9 cellular contexts compared by ENCODE assay signal in the genomic region with DNA sequence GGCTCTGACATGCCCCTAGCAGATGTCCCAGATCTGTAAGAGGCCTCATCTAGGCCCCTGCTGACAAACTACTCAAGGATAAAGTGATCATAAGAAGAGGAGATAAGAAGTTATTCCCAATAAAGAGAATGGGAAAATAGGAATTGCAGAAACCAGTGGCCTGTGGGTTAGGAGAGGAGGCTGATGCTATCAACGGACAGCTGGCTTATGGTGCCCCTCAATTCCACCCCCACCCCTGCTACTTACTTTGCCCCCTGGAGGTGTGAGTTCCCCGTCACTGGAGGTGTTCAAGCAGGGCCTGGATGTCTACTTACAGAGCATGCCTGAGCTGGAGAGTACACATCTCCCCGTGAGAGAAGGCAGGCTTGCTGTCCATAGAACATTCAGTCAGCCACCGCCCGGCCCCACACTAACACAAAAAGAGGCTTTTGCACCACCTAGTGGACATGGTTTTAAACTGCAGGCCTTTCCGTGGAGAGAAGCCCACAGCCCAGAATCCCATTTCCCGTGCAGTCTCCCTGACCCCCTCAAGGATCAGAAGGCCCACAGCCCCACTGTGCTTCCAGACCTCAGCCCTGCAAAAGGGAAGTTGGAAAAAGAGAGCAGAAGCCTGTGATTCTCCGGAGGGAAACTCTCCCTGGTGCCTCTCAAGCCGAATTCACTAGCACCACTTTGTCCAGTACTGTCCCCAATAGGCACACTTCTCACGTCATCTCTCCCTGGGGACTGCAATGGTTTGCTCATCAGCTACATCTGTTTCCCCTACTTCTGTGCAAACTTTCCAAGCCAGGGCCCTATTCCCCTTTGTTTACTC. TPM values are rescaled to one million over a fixed set of nuclear protein-coding genes. Genes with fewer than 3 reads are reported as not detected.
DNase-seq lines count a peak whose midpoint lies in the region; ATAC-seq lines count a peak whose summit lies in the region.
"Had no signal": no experiment of that assay in that cellular context is flagged by ENCODE, and none has a peak within 500 bp of the region (broad histone marks: within the 10 kb centered on the region; RNA-seq: fewer than 3 reads in every experiment).

No MANE protein-coding gene starts in this region.

- H3K4me1 Mint-ChIP-seq in activated CD4-positive, alpha-beta T cell treated with anti-CD3 and anti-CD28 coated beads for 36 hours: peaks cover 22% of the 10 kb centered on the region

- H3K36me3 Mint-ChIP-seq in activated CD4-positive, alpha-beta T cell treated with anti-CD3 and anti-CD28 coated beads for 36 hours (ENCODE audit: low read depth): no peaks in the 10 kb centered on the region
- H3K36me3 Mint-ChIP-seq: activated naive CD4-positive, alpha-beta T cell treated with anti-CD3 and anti-CD28 coated beads, Interleukin-2, amount 50 U/mL, for 24 hours had no signal

- POLR2A ChIA-PET in activated CD4-positive, alpha-beta T cell treated with anti-CD3 and anti-CD28 coated beads for 36 hours (lab: Charles Lee): interaction anchor here (0.7 kb wide), 1 partner anchor 260 kb away, joined by 4 read pairs; no protein-coding TSS in a partner anchor

- ATAC-seq in HG03135 (IDR thresholded peaks at IDR 0.05; ENCODE audit: unreplicated experiment): peak; percentile 57
- peak; percentile 81 for ATAC-seq in activated CD4-positive, alpha-beta T cell treated with anti-CD3 and anti-CD28 coated beads for 36 hours
- ATAC-seq in left lobe of liver: peak; percentile 99

- CTCF ChIA-PET in activated CD4-positive, alpha-beta T cell treated with anti-CD3 and anti-CD28 coated beads for 36 hours (lab: Charles Lee): interaction anchor here (0.5 to 5.0 kb wide), 22 partner anchors 9 to 544 kb away, joined by 3 to 54 read pairs (median 4); no protein-coding TSS in a partner anchor

- DNase-seq in DMS53 treated with DMSO at 0.1 percent for 48 hours (lab: John Stamatoyannopoulos, UW; ENCODE audit: unreplicated experiment): peak; percentile 48
- DNase-seq in NCI-H510A (lab: John Stamatoyannopoulos, UW): peak; percentile 87
- DNase-seq in activated CD4-positive, alpha-beta T cell treated with anti-CD3 and anti-CD28 coated beads for 36 hours: peak; percentile 85
- peak; percentile 75 for DNase-seq in cerebellum (ENCODE audit: low spot score)
- peak; percentile 68 for DNase-seq in left lobe of liver (ENCODE audit: low spot score)
- DNase-seq in stimulated activated CD4-positive, alpha-beta T cell treated with anti-CD3 and anti-CD28 coated beads, Interleukin-4, amount 100 ng/mL, for 48 hours (ENCODE audit: low read depth in 2 of 2): peak; percentile 51 to 58
- DNase-seq in mesenteric fat pad (ENCODE audit: low spot score): no peak

- H3K27ac Mint-ChIP-seq in activated CD4-positive, alpha-beta T cell treated with anti-CD3 and anti-CD28 coated beads for 36 hours: no peak overlapping the region
- H3K27ac Mint-ChIP-seq: activated naive CD4-positive, alpha-beta T cell treated with anti-CD3 and anti-CD28 coated beads, Interleukin-2, amount 50 U/mL, for 24 hours had no signal

- no peaks in the 10 kb centered on the region for H3K9me3 Mint-ChIP-seq in activated CD4-positive, alpha-beta T cell treated with anti-CD3 and anti-CD28 coated beads for 36 hours (ENCODE audit: low read depth)
- H3K9me3 Mint-ChIP-seq: activated naive CD4-positive, alpha-beta T cell treated with anti-CD3 and anti-CD28 coated beads, Interleukin-2, amount 50 U/mL, for 24 hours had no signal

- intact Hi-C loops in activated CD4-positive, alpha-beta T cell treated with anti-CD3 and anti-CD28 coated beads for 36 hours (cut with DNase I, micrococcal nuclease): loop anchor here (1.0 to 5.0 kb wide), 5 partner anchors 19 to 333 kb away; a partner anchor contains a TSS

- H3K4me3 Mint-ChIP-seq in activated CD4-positive, alpha-beta T cell treated with anti-CD3 and anti-CD28 coated beads for 36 hours: no peak overlapping the region
- H3K4me3 Mint-ChIP-seq: activated naive CD4-positive, alpha-beta T cell treated with anti-CD3 and anti-CD28 coated beads, Interleukin-2, amount 50 U/mL, for 24 hours had no signal

- H3K27me3 Mint-ChIP-seq in activated CD4-positive, alpha-beta T cell treated with anti-CD3 and anti-CD28 coated beads for 36 hours: peaks cover 6% of the 10 kb centered on the region
- H3K27me3 Mint-ChIP-seq: activated naive CD4-positive, alpha-beta T cell treated with anti-CD3 and anti-CD28 coated beads, Interleukin-2, amount 50 U/mL, for 24 hours had no signal

RNA-seq across cellular contexts. Expression of a gene that starts 23.8 kb away (rescaled TPM):
- not detected for total RNA-seq in activated CD4-positive, alpha-beta T cell treated with anti-CD3 and anti-CD28 coated beads for 36 hours
- total RNA-seq in cerebellum (not detected), left lobe of liver (not detected), mesenteric fat pad (not detected)

RNA-seq across cellular contexts. Expression of a gene that starts 27.0 kb away (rescaled TPM):
- 1 to 10 TPM; 2.4 to 2.5 TPM for total RNA-seq in activated CD4-positive, alpha-beta T cell treated with anti-CD3 and anti-CD28 coated beads for 36 hours
- total RNA-seq in cerebellum: not detected
- 0.13 TPM for total RNA-seq in left lobe of liver
- 0.29 TPM for total RNA-seq in mesenteric fat pad
